8 cellular contexts compared by ENCODE assay signal in genomic region chr2:113700186-113700841, GRCh38. TPM values are rescaled to one million over a fixed set of nuclear protein-coding genes. Genes with fewer than 3 reads are reported as not detected.
DNase-seq lines count a peak whose midpoint lies in the region; ATAC-seq, FAIRE-seq and TF ChIP-seq lines count a peak whose summit lies in the region.

No MANE protein-coding gene starts in this region.

- H3K27me3 ChIP-seq in A673 (replicated peaks; ENCODE audit: insufficient read depth, low read depth, low read length, poor library complexity) (no peaks in the 10 kb centered on the region), HepG2 (ENCODE audit: control insufficient read depth in 1 of 2, insufficient read depth in 2 of 2, low read length in 2 of 2) (no peaks in the 10 kb centered on the region), prostate gland (replicated peaks; ENCODE audit: insufficient read depth) (no peaks in the 10 kb centered on the region)

- ATAC-seq in GM18519 (IDR thresholded peaks at IDR 0.05; ENCODE audit: low FRiP score, unreplicated experiment): peak; percentile 71
- peak; percentile 92 for ATAC-seq in HG02885 (IDR thresholded peaks at IDR 0.05; ENCODE audit: poor library complexity, unreplicated experiment)
- ATAC-seq in HepG2: peak; percentile 83

- no peaks in the 10 kb centered on the region for H4K20me1 ChIP-seq in HepG2 (ENCODE audit: insufficient read depth, low read length)

- DNase-seq in A673 (ENCODE audit: low spot score) (peak; percentile 69), NCI-H69 (lab: John Stamatoyannopoulos, UW) (peak; percentile 1), activated T-cell treated with anti-CD3 and anti-CD28 coated beads for 4 hours (peak; percentile 17), HepG2 (ENCODE audit: low spot score) (peak; percentile 46), prostate gland (ENCODE audit: low spot score) (no peak), NCI-H446 (lab: John Stamatoyannopoulos, UW) (no peak)

- H3K4me1 ChIP-seq in A673 (ENCODE audit: insufficient read depth, low read length, poor library complexity, severe bottlenecking) (no peaks in the 10 kb centered on the region), HepG2 (ENCODE audit: insufficient read depth, low read length) (no peaks in the 10 kb centered on the region), prostate gland (replicated peaks) (no peaks in the 10 kb centered on the region)

- H2AFZ ChIP-seq in HepG2 (ENCODE audit: low read length): no peak overlapping the region

- no peak for TF ChIP-seq EP300 in HepG2 (IDR thresholded peaks at IDR 0.05; ENCODE audit: low read depth in 2 of 2, low read length in 2 of 2)
- no peak for TF ChIP-seq EP300 in HepG2 (CRISPR knock-in tag; IDR thresholded peaks at IDR 0.05; ENCODE audit: borderline replicate concordance)

- peak overlapping the region; percentile 7 for H3K4me3 ChIP-seq in A673 (ENCODE audit: low read depth, low read length, poor library complexity, severe bottlenecking)
- H3K4me3 ChIP-seq in HepG2 (replicated peaks in 1 of 3; ENCODE audit: insufficient read depth in 1 of 3, low read depth in 2 of 3, low read length in 3 of 3): no peak overlapping the region
- no peak overlapping the region for H3K4me3 ChIP-seq in prostate gland

- H3K79me2 ChIP-seq in HepG2 (ENCODE audit: insufficient read depth, low read length): no peaks in the 10 kb centered on the region

- H3K36me3 ChIP-seq in A673 (ENCODE audit: insufficient read depth, low read length, poor library complexity, severe bottlenecking): no peaks in the 10 kb centered on the region
- no peaks in the 10 kb centered on the region for H3K36me3 ChIP-seq in HepG2 (replicated peaks in 1 of 2; ENCODE audit: control insufficient read depth in 1 of 2, insufficient read depth in 2 of 2, low read length in 2 of 2)
- no peaks in the 10 kb centered on the region for H3K36me3 ChIP-seq in prostate gland

- BruUV-seq in A673 (replicated peaks; lab: Mats Ljungman, UMichigan): no TSS peak
- no TSS peak for BruUV-seq in HepG2 (replicated peaks; lab: Mats Ljungman, UMichigan)

- no peak overlapping the region for H3K4me2 ChIP-seq in HepG2 (ENCODE audit: low read depth, low read length)

- peak; percentile 80 for FAIRE-seq in HepG2 (lab: Jason Lieb, UNC)

- POLR2A ChIA-PET in A673 (lab: Charles Lee; ENCODE audit: low non-redundant PET): no interaction called here
- POLR2A ChIA-PET in HepG2 (lab: Yijun Ruan, JAX): no interaction called here

- CTCF ChIA-PET in A673 (lab: Charles Lee): interaction anchor here (0.6 kb wide), 1 partner anchor 169 kb away, joined by 5 read pairs; no protein-coding TSS in a partner anchor
- CTCF ChIA-PET in HepG2 (lab: Yijun Ruan, JAX; ENCODE audit: low intra/inter-chr PET ratio, low total read pairs): interaction anchor here (1.9 kb wide), 1 partner anchor 96 kb away, joined by 13 read pairs; no protein-coding TSS in a partner anchor

- H3K9me3 ChIP-seq in A673 (ENCODE audit: low read depth, low read length, poor library complexity, severe bottlenecking) (no peaks in the 10 kb centered on the region), HepG2 (ENCODE audit: low read length) (no peaks in the 10 kb centered on the region), prostate gland (no peaks in the 10 kb centered on the region)

- H3K27ac ChIP-seq in A673 (ENCODE audit: low read depth, low read length, poor library complexity, severe bottlenecking): no peak overlapping the region
- no peak overlapping the region for H3K27ac ChIP-seq in HepG2 (ENCODE audit: extremely low read length, insufficient read depth, low read length)
- H3K27ac ChIP-seq in prostate gland: no peak overlapping the region

- TF ChIP-seq RAD21 in HepG2 (CRISPR knock-in tag; IDR thresholded peaks at IDR 0.05): 0 out of 2 replicates have a peak, but pooled peaks have one; percentile 47

- TF ChIP-seq CTCF in A673 (conservative IDR thresholded peaks at IDR 0.05; ENCODE audit: low read depth, low read length) (peak; percentile 51), HepG2 (CRISPR knock-in tag; IDR thresholded peaks at IDR 0.05) (peak; percentile 61), prostate gland (IDR thresholded peaks at IDR 0.05) (no peak)

- no peak overlapping the region for H3K9ac ChIP-seq in HepG2 (ENCODE audit: insufficient read depth, low read depth, low read length)

- no peak for TF ChIP-seq POLR2A in HepG2 (IDR thresholded peaks at IDR 0.05; ENCODE audit: insufficient read depth in 1 of 2, low read depth in 2 of 2, low read length in 2 of 2)
- no peak for TF ChIP-seq POLR2A in prostate gland (IDR thresholded peaks at IDR 0.05)

- WGBS in HepG2 (ENCODE audit: low lambda C conversion rate): 41% methylated on average over 17 of the region's 17 CpGs
- WGBS in prostate gland: 82% methylated on average over 17 of the region's 17 CpGs

- intact Hi-C loops in A673 (cut with micrococcal nuclease; ENCODE audit: unreplicated experiment) (loop anchor here (5.0 kb wide), 1 partner anchor 98 kb away; no protein-coding TSS in a partner anchor), HepG2 (cut with micrococcal nuclease; ENCODE audit: unreplicated experiment) (loop anchor here (10.0 kb wide), 1 partner anchor 96 kb away; no protein-coding TSS in a partner anchor), prostate gland (cut with DNase I) (no loop called here)

- in situ Hi-C loops in HepG2 (cut with HindIII; ENCODE audit: extremely low pct_ligation_motif_present, low pct_unique_long_range_greater_than_20kb): no loop called here

TF ChIP-seq in HepG2, 621 proteins besides CTCF, POLR2A, EP300 and RAD21:
- peak; percentile 37; the same call in 1 of the 2 replicates for TF ChIP-seq POLR2G (IDR thresholded peaks at IDR 0.05; ENCODE audit: low read depth, low read length)
- TF ChIP-seq ZNF124 (CRISPR knock-in tag; IDR thresholded peaks at IDR 0.05): 0 out of 2 replicates have a peak, but pooled peaks have one; percentile 40
- TF ChIP-seq HIVEP1 (CRISPR knock-in tag; IDR thresholded peaks at IDR 0.05): no peak
- TF ChIP-seq SMC3 (IDR thresholded peaks at IDR 0.05; ENCODE audit: low read length): peak; percentile 43; the same call in 1 of the 2 replicates
- TF ChIP-seq XRCC5 (optimal IDR thresholded peaks at IDR 0.05; ENCODE audit: low read length): peak; percentile 27
- TF ChIP-seq KDM2A (CRISPR knock-in tag; IDR thresholded peaks at IDR 0.05; ENCODE audit: borderline replicate concordance, low read depth): peak; percentile 40; the same call in 1 of the 2 replicates
- TF ChIP-seq STAG1 (CRISPR knock-in tag; IDR thresholded peaks at IDR 0.05): peak; percentile 65
- TF ChIP-seq FOXP4 (CRISPR knock-in tag; IDR thresholded peaks at IDR 0.05): no peak
- no peak for TF ChIP-seq ZNF703 (CRISPR knock-in tag; IDR thresholded peaks at IDR 0.05; ENCODE audit: borderline replicate concordance)
- TF ChIP-seq ZNF335 (CRISPR knock-in tag; IDR thresholded peaks at IDR 0.05): 0 out of 2 replicates have a peak, but pooled peaks have one; percentile 28

RNA-seq across cellular contexts. Expression of gene SLC35F5, which starts 56.1 kb away (rescaled TPM):
- 26.2 and 28.0 TPM in 2 replicates for total RNA-seq in A673 (2021)
- 121 and 174 TPM in 2 replicates for total RNA-seq in HepG2 (2016; rRNA removed; fragmentation: Illumina TruSeq; extraction: Trizol)
- 40.5 and 41.4 TPM in 2 replicates for total RNA-seq in HepG2 (2016; cell fraction: cytosol; rRNA removed; fragmentation: Illumina TruSeq; extraction: Trizol; ENCODE audit: low read depth)
- 122 and 176 TPM in 2 replicates for total RNA-seq in HepG2 (2016; cell fraction: insoluble cytoplasmic fraction; rRNA removed; fragmentation: Illumina TruSeq; extraction: Trizol)
- 98.6 and 102 TPM in 2 replicates for total RNA-seq in HepG2 (2016; cell fraction: membrane; rRNA removed; fragmentation: Illumina TruSeq; extraction: Trizol)
- 219 and 225 TPM in 2 replicates for total RNA-seq in HepG2 (2016; cell fraction: nucleus; rRNA removed; fragmentation: Illumina TruSeq; extraction: Trizol)
- polyA plus RNA-seq in HepG2 (2011; rRNA removed): 122 and 139 TPM in 2 replicates
- polyA plus RNA-seq in HepG2 (2011; cell fraction: cytosol; rRNA removed): 38.4 and 82.6 TPM in 2 replicates
- polyA plus RNA-seq in HepG2 (2011; cell fraction: nucleus; rRNA removed): 55.3 and 71.4 TPM in 2 replicates
- polyA plus RNA-seq in HepG2 (2012): 80.5 and 107 TPM in 2 replicates
- 26.2 and 34.6 TPM in 2 replicates for polyA plus RNA-seq in HepG2 (2016; cell fraction: cytosol; fragmentation: Illumina TruSeq; extraction: Trizol; ENCODE audit: low read depth)
- polyA plus RNA-seq in HepG2 (2016; cell fraction: insoluble cytoplasmic fraction; fragmentation: Illumina TruSeq; extraction: Trizol; ENCODE audit: low read depth): 84.8 and 91.3 TPM in 2 replicates
- 61.9 and 66.5 TPM in 2 replicates for polyA plus RNA-seq in HepG2 (2016; cell fraction: membrane; fragmentation: Illumina TruSeq; extraction: Trizol; ENCODE audit: low read depth)
- polyA plus RNA-seq in HepG2 (2016; cell fraction: nucleus; fragmentation: Illumina TruSeq; extraction: Trizol; ENCODE audit: insufficient read depth, low read depth): 169 and 172 TPM in 2 replicates
- polyA minus RNA-seq in HepG2 (2011; rRNA and poly(A)+ RNA removed; ENCODE audit: low replicate concordance): 38.8 and 135 TPM in 2 replicates
- polyA minus RNA-seq in HepG2 (2011; cell fraction: cytosol; rRNA and poly(A)+ RNA removed): 123 and 165 TPM in 2 replicates
- polyA minus RNA-seq in HepG2 (2011; cell fraction: nucleus; rRNA and poly(A)+ RNA removed): 338 and 403 TPM in 2 replicates
- total RNA-seq in prostate gland: 10 to 100 TPM; 69.7 to 88.6 TPM

Comparison
In these comparisons a context has a peak if more than half of its experiments do, and no peak if none do; other contexts are left out.
1. DNase-seq: peak in A673 (single experiment), NCI-H69 (single experiment), activated T-cell treated with anti-CD3 and anti-CD28 coated beads for 4 hours (single experiment) and HepG2 (single experiment); none in prostate gland (single experiment) and NCI-H446 (0 of 2).
2. CTCF ChIP-seq: peak in A673 (single experiment) and HepG2 (single experiment); none in prostate gland (0 of 4).
3. Peak in every context shown above with its lines, with median percentiles within 50 percentile points of each other: ATAC-seq.